7 cellular contexts compared by ENCODE assay signal in the genomic region with DNA sequence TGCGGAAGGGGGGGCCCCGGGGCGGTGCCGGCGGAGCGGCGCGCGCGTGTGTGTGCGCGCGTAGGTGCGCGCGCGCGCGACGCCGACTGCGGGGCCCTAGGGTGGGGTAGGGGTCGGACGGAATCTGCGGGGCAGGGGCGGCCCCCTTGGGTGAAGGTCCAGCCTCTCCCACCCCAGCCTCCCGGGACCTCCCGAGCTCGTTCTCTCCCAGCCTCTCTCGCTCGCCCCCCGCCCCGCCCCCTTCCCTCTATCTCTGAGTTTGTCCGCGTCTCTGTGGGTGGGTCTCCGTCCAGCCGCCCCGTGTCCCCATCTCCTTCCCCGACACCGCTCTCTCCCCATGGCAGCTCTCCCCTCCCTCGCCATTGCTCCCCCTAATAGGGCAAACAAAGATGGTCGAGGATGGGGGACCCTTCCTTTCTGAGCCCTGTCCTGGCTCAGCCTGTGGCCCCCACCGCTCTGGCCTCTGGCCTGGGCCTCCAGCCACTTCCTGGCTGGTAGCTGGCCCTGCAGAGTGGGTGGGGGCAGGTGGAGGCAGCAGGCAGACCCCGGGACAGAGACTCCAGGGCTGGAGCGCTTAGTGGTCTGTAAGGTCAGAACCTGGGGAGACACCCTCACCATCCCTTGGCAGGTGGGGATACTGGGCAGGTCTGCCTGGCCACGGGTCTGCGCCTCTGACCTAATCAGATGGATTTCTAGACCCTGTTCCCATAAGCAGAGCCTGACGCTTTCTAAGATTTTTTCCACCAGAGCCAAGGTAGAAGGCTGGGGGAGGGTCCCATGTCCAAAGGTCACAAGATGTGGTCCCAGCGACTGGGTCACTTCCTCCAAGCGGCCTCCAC. TPM values are rescaled to one million over a fixed set of nuclear protein-coding genes. Genes with fewer than 3 reads are reported as not detected.
DNase-seq lines count a peak whose midpoint lies in the region; ATAC-seq and TF ChIP-seq lines count a peak whose summit lies in the region.

No MANE protein-coding gene starts in this region.

- H3K27ac ChIP-seq in brain microvascular endothelial cell: no peak overlapping the region
- peak overlapping the region in 1 of 3 donors; percentile 59 for H3K27ac ChIP-seq in right lobe of liver
- no peak overlapping the region for H3K27ac ChIP-seq in stomach smooth muscle (ENCODE audit: low read length)

- WGBS in right lobe of liver (ENCODE audit: insufficient coverage, low coverage, low lambda C conversion rate, missing lambda C conversion rate): 10% methylated on average over 12 of the region's 50 CpGs

- no peak for ATAC-seq in right lobe of liver

- H3K4me1 ChIP-seq in right lobe of liver: peaks cover 0 to 12% (median 0%) of the 10 kb centered on the region in 4 donors
- H3K4me1 ChIP-seq in stomach smooth muscle (ENCODE audit: control insufficient read depth, insufficient read depth, low read length): peaks cover 12% of the 10 kb centered on the region

- in situ Hi-C loops in brain microvascular endothelial cell (cut with HindIII; ENCODE audit: low pct_ligation_motif_present, low sequenced_read_pairs): no loop called here

- no peak for TF ChIP-seq CTCF in LNCaP clone FGC (IDR thresholded peaks at IDR 0.05; ENCODE audit: control insufficient read depth, extremely low read depth, insufficient read depth)
- no peak for TF ChIP-seq CTCF in brain microvascular endothelial cell (IDR thresholded peaks at IDR 0.05; ENCODE audit: low read depth, low read length, missing control alignments)
- no peak for TF ChIP-seq CTCF in right lobe of liver (IDR thresholded peaks at IDR 0.05)

- H3K27me3 ChIP-seq in brain microvascular endothelial cell (replicated peaks): peaks cover 8% of the 10 kb centered on the region
- no peaks in the 10 kb centered on the region for H3K27me3 ChIP-seq in right lobe of liver
- H3K27me3 ChIP-seq in stomach smooth muscle (ENCODE audit: control insufficient read depth in 1 of 2, insufficient read depth in 2 of 2, low read length in 2 of 2): peaks cover 12 to 18% of the 10 kb centered on the region in 2 donors

- H3K9me3 ChIP-seq in right lobe of liver (no peaks in the 10 kb centered on the region), stomach smooth muscle (ENCODE audit: control insufficient read depth in 2 of 2, low read length in 2 of 2) (no peaks in the 10 kb centered on the region)

- H3K36me3 ChIP-seq in brain microvascular endothelial cell (replicated peaks) (no peaks in the 10 kb centered on the region), right lobe of liver (no peaks in the 10 kb centered on the region), stomach smooth muscle (ENCODE audit: control insufficient read depth in 2 of 2, insufficient read depth in 2 of 2, low read length in 2 of 2) (no peaks in the 10 kb centered on the region)

- no peak for TF ChIP-seq POLR2A in right lobe of liver (IDR thresholded peaks at IDR 0.05)

- DNase-seq in LNCaP clone FGC (ENCODE audit: low read depth) (no peak), brain microvascular endothelial cell (no peak), right lobe of liver (no peak), inferior parietal cortex (ENCODE audit: extremely low spot score) (no peak), dedifferentiated amniotic fluid mesenchymal stem cell (ENCODE audit: extremely low spot score) (no peak)
- no peak for DNase-seq in NK-92 treated with Interleukin-12 subunit alpha and Interleukin-12 subunit beta, amount 100 ng/mL, for 24 hours (lab: John Stamatoyannopoulos, UW)

- intact Hi-C loops in right lobe of liver (cut with DNase I): no loop called here

- H3K4me3 ChIP-seq in LNCaP clone FGC (ENCODE audit: low read depth, low read length) (peak overlapping the region; percentile 56), brain microvascular endothelial cell (ENCODE audit: low read depth, low read length) (peak overlapping the region; percentile 20), right lobe of liver (peak overlapping the region; percentile 18 to 42 (median 25)), stomach smooth muscle (ENCODE audit: low read length in 2 of 2) (peak overlapping the region; percentile 49 to 70)

- H3K9ac ChIP-seq in stomach smooth muscle (ENCODE audit: low read length in 2 of 2): peak overlapping the region in 1 of 2 donors; percentile 20

RNA-seq across cellular contexts. Expression of gene PRR5, which starts 32.9 kb away (rescaled TPM):
- total RNA-seq in right lobe of liver: 10 to 100 TPM; 14.1 to 25.3 (median 20.2) TPM
